In the genomic region with DNA sequence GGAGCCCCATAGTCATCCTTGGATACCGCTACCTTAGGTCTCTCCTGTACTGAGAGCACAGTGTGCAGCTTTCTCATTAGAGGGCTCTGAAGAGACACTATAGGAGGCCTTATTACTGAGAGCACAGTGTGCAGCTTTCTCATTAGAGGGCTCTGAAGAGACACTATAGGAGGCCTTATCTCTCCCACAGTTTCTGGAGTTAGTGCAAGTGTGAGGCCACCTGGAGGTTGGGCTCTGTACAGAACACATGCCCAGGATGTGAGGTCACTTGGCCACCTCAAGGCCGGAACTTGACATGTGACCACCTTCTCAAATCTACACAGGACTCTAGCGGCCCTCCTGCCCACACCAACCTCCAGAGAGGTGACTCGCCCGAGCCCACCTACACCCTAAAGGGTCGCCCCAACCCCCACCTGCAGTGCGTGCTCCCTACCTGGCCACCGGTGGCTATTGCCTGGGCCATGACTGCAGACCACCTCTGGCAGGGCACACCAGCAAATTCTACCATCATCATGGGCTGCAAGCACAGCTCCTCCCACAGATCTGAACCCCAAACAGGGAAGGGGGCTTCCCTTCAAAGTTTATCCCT, we compare ENCODE assay signal across 20 cellular contexts. TPM values are rescaled to one million over a fixed set of nuclear protein-coding genes. Genes with fewer than 3 reads are reported as not detected.
"Had no signal": no experiment of that assay in that cellular context is flagged by ENCODE, and none has a peak within 500 bp of the region (broad histone marks: within the 10 kb centered on the region; RNA-seq: fewer than 3 reads in every experiment).

No MANE protein-coding gene starts in this region.

- H3K36me3 ChIP-seq: lower lobe of right lung, thoracic aorta, WERI-Rb-1 had no signal

- H3K9me3 Mint-ChIP-seq: activated naive CD4-positive, alpha-beta T cell treated with anti-CD3 and anti-CD28 coated beads for 36 hours; activated naive CD8-positive, alpha-beta T cell treated with anti-CD3 and anti-CD28 coated beads, Interleukin-2, amount 50 U/mL, for 24 hours; activated T-cell treated with anti-CD3 and anti-CD28 coated beads, Interleukin-2, amount 50 U/mL, for 24 hours; natural killer cell treated with Interleukin-12 subunit alpha and Interleukin-12 subunit beta and Interleukin-15 and Interleukin-18, amount 100 ng/mL, for 72 hours; T-helper 1 cell treated with Interleukin-12 subunit alpha and Interleukin-12 subunit beta and Interleukin-4 antibody, amounts not matched to agents 30 μg/mL and 1 μg/mL, for 36 hours had no signal

- H3K4me1 Mint-ChIP-seq: activated naive CD8-positive, alpha-beta T cell treated with anti-CD3 and anti-CD28 coated beads, Interleukin-2, amount 50 U/mL, for 24 hours had no signal

- H3K9me3 ChIP-seq: lower lobe of right lung, thoracic aorta had no signal

- H3K27me3 ChIP-seq: dorsolateral prefrontal cortex had no signal

- H3K27me3 Mint-ChIP-seq: activated naive CD8-positive, alpha-beta T cell treated with anti-CD3 and anti-CD28 coated beads, Interleukin-2, amount 50 U/mL, for 24 hours; activated T-cell treated with anti-CD3 and anti-CD28 coated beads, Interleukin-2, amount 50 U/mL, for 24 hours had no signal

- H3K4me3 Mint-ChIP-seq: activated naive CD4-positive, alpha-beta T cell treated with anti-CD3 and anti-CD28 coated beads for 36 hours; activated naive CD8-positive, alpha-beta T cell treated with anti-CD3 and anti-CD28 coated beads, Interleukin-2, amount 50 U/mL, for 24 hours; activated T-cell treated with anti-CD3 and anti-CD28 coated beads, Interleukin-2, amount 50 U/mL, for 24 hours; brain; natural killer cell treated with Interleukin-12 subunit alpha and Interleukin-12 subunit beta and Interleukin-15 and Interleukin-18, amount 100 ng/mL, for 72 hours; T-helper 1 cell treated with Interleukin-12 subunit alpha and Interleukin-12 subunit beta and Interleukin-4 antibody, amounts not matched to agents 30 μg/mL and 1 μg/mL, for 36 hours had no signal

- ATAC-seq: activated naive CD8-positive, alpha-beta T cell treated with anti-CD3 and anti-CD28 coated beads, Interleukin-2, amount 50 U/mL, for 24 hours; left colon; lower lobe of right lung had no signal

- H3K36me3 Mint-ChIP-seq: brain; natural killer cell treated with Interleukin-12 subunit alpha and Interleukin-12 subunit beta and Interleukin-15 and Interleukin-18, amount 100 ng/mL, for 72 hours had no signal

- H3K27ac ChIP-seq: dorsolateral prefrontal cortex, lower lobe of right lung, skin epidermis, thoracic aorta, WERI-Rb-1 had no signal

- H3K4me1 ChIP-seq: lower lobe of right lung had no signal

- H3K27ac Mint-ChIP-seq: activated naive CD4-positive, alpha-beta T cell treated with anti-CD3 and anti-CD28 coated beads for 36 hours; activated naive CD8-positive, alpha-beta T cell treated with anti-CD3 and anti-CD28 coated beads, Interleukin-2, amount 50 U/mL, for 24 hours; activated T-cell treated with anti-CD3 and anti-CD28 coated beads, Interleukin-2, amount 50 U/mL, for 24 hours; brain; natural killer cell treated with Interleukin-12 subunit alpha and Interleukin-12 subunit beta and Interleukin-15 and Interleukin-18, amount 100 ng/mL, for 72 hours; T-helper 1 cell treated with Interleukin-12 subunit alpha and Interleukin-12 subunit beta and Interleukin-4 antibody, amounts not matched to agents 30 μg/mL and 1 μg/mL, for 36 hours had no signal

- H3K4me3 ChIP-seq: dorsolateral prefrontal cortex, lower lobe of right lung, skin epidermis, thoracic aorta had no signal

- DNase-seq: activated CD4-positive, alpha-beta T cell treated with anti-CD3 and anti-CD28 coated beads, Interleukin-2, amount 50 U/mL, for 4 hours; activated naive CD4-positive, alpha-beta T cell treated with anti-CD3 and anti-CD28 coated beads for 36 hours; activated naive CD8-positive, alpha-beta T cell treated with anti-CD3 and anti-CD28 coated beads, Interleukin-2, amount 50 U/mL, for 24 hours; activated T-cell treated with anti-CD3 and anti-CD28 coated beads, Interleukin-2, amount 50 U/mL, for 24 hours; anterior cingulate cortex; central memory CD4-positive, alpha-beta T cell; dorsolateral prefrontal cortex; foreskin melanocyte; glutamatergic neuron; hippocampal formation; left colon; lower lobe of right lung; retina; WERI-Rb-1 had no signal

RNA-seq across cellular contexts. Expression of a gene that starts 24.6 kb away (rescaled TPM):
- total RNA-seq: activated naive CD4-positive, alpha-beta T cell treated with anti-CD3 and anti-CD28 coated beads for 36 hours; mesenteric fat pad; natural killer cell treated with Interleukin-12 subunit alpha and Interleukin-12 subunit beta and Interleukin-15 and Interleukin-18, amount 100 ng/mL, for 72 hours; thoracic aorta had no signal
